9 cellular contexts compared by ENCODE assay signal in genomic region chr13:37640499-37640898, GRCh38. TPM values are rescaled to one million over a fixed set of nuclear protein-coding genes. Genes with fewer than 3 reads are reported as not detected.
DNase-seq lines count a peak whose midpoint lies in the region; ATAC-seq, FAIRE-seq and TF ChIP-seq lines count a peak whose summit lies in the region.
"Had no signal": no experiment of that assay in that cellular context is flagged by ENCODE, and none has a peak within 500 bp of the region (broad histone marks: within the 10 kb centered on the region; RNA-seq: fewer than 3 reads in every experiment).

No MANE protein-coding gene starts in this region.

- H3K4me1 ChIP-seq in heart right ventricle (peaks cover 0 to 6% (median 0%) of the 10 kb centered on the region in 9 donors), right atrium auricular region (no peaks in the 10 kb centered on the region)

- FAIRE-seq in frontal cortex (lab: Jason Lieb, UNC), result peak; percentile 37

- H3K27me3 ChIP-seq in heart right ventricle (no peaks in the 10 kb centered on the region), right atrium auricular region (no peaks in the 10 kb centered on the region)

- H3K4me3 ChIP-seq in heart right ventricle, result no peak overlapping the region
- H3K4me3 ChIP-seq in right atrium auricular region, result no peak overlapping the region

- DNase-seq in heart right ventricle (no peak), right atrium auricular region (ENCODE audit: low spot score) (no peak), SK-N-DZ (ENCODE audit: low spot score) (peak; percentile 27), frontal cortex (ENCODE audit: low spot score in 2 of 2) (peak in 1 of 2 donors; percentile 9), CD1c-positive myeloid dendritic cell (ENCODE audit: extremely low spot score) (no peak)
- no peak for DNase-seq in activated CD4-positive, CD25-positive, alpha-beta regulatory T cell (lab: John Stamatoyannopoulos, UW)
- DNase-seq in activated CD4-positive, alpha-beta T cell treated with anti-CD3 and anti-CD28 coated beads, Interleukin-2, amount 50 U/mL, for 48 hours, result no peak
- DNase-seq: DND-41 had no signal

- 20 to 21% methylated on average over 2 of the region's 2 CpGs for WGBS in heart right ventricle, 2 donors

- no peak overlapping the region for H3K27ac ChIP-seq in heart right ventricle
- no peak overlapping the region for H3K27ac ChIP-seq in right atrium auricular region

- H3K9me3 ChIP-seq in heart right ventricle (no peaks in the 10 kb centered on the region), right atrium auricular region (no peaks in the 10 kb centered on the region)

- TF ChIP-seq CTCF in heart right ventricle (IDR thresholded peaks at IDR 0.05) (peak in 7 of 9 donors; percentile 16 to 59 (median 52)), right atrium auricular region (IDR thresholded peaks at IDR 0.05) (peak in 1 of 2 donors; percentile 52)

- intact Hi-C loops in heart right ventricle (cut with DNase I), result loop anchor here in 1 of 10 donors (5.0 kb wide), 1 partner anchor 942 kb away; no protein-coding TSS in a partner anchor

- ATAC-seq in heart right ventricle, result no peak
- no peak for ATAC-seq in HG02884 (IDR thresholded peaks at IDR 0.05; ENCODE audit: unreplicated experiment)

- H3K36me3 ChIP-seq in heart right ventricle, result no peaks in the 10 kb centered on the region
- no peaks in the 10 kb centered on the region for H3K36me3 ChIP-seq in right atrium auricular region

RNA-seq across cellular contexts. Expression of gene POSTN, which starts 41.9 kb away (rescaled TPM):
- total RNA-seq in heart right ventricle, result 100 to 1,000 TPM in 1 of 10 donors, 10 to 100 TPM in 7, 1 to 10 TPM in 2; 3.7 to 112 (median 20.6) TPM
- 10 to 100 TPM; 17.4 to 57.3 TPM for polyA plus RNA-seq in heart right ventricle
- total RNA-seq in right atrium auricular region, result 100 to 1,000 TPM in 1 of 2 donors, 10 to 100 TPM in 1; 81.2 to 108 TPM
- not detected in 2 replicates for polyA plus RNA-seq in SK-N-DZ (2014; cell fraction: cytosol; rRNA removed)
- not detected in 2 replicates for polyA plus RNA-seq in SK-N-DZ (2014; cell fraction: nucleus; rRNA removed)
- total RNA-seq in frontal cortex, result 2.0 TPM
